Comparison of ENCODE assay signal across 7 cellular contexts in the genomic region with DNA sequence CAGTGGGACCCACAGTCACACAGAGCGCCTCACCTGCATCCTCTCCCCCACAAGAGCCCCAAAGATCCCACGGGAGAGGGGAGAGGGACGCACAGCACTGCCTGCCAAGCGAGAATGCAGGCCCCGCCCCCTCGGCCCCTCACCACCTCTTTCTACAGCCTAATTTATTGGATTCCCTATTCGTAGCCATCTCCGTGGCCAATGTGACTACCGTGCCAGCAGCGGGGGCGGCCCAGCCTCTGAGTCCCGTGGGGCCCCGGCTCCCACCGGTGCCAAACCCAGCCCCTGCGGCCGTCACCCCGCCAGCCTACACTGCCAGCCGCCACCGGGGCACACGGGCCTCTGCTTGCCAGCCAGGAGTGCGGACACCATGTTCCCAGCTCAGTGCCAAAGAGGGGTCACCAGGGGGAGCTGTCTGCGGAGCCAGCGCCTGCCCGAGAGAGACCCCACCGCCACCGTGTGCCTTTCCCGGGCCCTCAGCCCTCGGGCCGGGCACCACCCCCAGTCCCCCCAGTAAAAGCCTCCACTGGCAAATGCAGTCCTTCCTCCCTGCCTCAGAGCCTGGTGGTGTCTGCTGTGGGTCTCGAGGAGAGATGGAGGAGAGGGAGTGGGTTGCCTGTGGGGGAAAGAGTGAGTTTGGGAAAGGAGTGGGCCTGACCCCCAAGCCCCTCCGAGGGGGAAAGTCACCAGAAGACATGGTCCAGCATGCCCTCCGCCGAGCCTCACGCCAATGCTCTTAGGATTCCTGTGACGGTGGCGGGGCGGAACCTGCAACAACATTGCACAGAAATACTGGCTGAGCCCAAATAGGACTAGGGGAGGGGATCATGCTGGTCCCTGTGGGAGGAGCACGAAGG.
A peak's percentile ranks its signal among the peaks of the same experiment; 100 is the strongest.
DNase-seq lines count a peak whose midpoint lies in the region; ATAC-seq and TF ChIP-seq lines count a peak whose summit lies in the region.
"Had no signal": no experiment of that assay in that cellular context is flagged by ENCODE, and none has a peak within 500 bp of the region (broad histone marks: within the 10 kb centered on the region; RNA-seq: fewer than 3 reads in every experiment).

No MANE protein-coding gene starts in this region.

- in situ Hi-C loops in GM13976 (cut with MboI; ENCODE audit: low sequenced_read_pairs, unreplicated experiment) = no loop called here

- H3K4me3 ChIP-seq in GM06990 (replicated peaks; ENCODE audit: low read depth, low read length) = no peak overlapping the region
- no peak overlapping the region for H3K4me3 ChIP-seq in adipocyte (ENCODE audit: low read length)
- H3K4me3 ChIP-seq in muscle layer of colon (ENCODE audit: low read depth in 1 of 2, low read length in 2 of 2) = no peak overlapping the region

- H3K36me3 ChIP-seq in GM06990 (ENCODE audit: control insufficient read depth, insufficient read depth, low read length) (no peaks in the 10 kb centered on the region), adipocyte (ENCODE audit: control insufficient read depth, insufficient read depth, low read length, severe bottlenecking) (peaks cover 4% of the 10 kb centered on the region), muscle layer of colon (ENCODE audit: insufficient read depth, low read length) (no peaks in the 10 kb centered on the region)

- H3K9me3 ChIP-seq in adipocyte (ENCODE audit: control insufficient read depth, low read length) = no peaks in the 10 kb centered on the region
- H3K9me3 ChIP-seq in muscle layer of colon (ENCODE audit: low read length) = no peaks in the 10 kb centered on the region

- TF ChIP-seq CTCF in GM06990 (IDR thresholded peaks at IDR 0.05; ENCODE audit: insufficient read depth, low read length, poor library complexity, severe bottlenecking) = peak; percentile 18
- no peak for TF ChIP-seq CTCF in GM13976 (IDR thresholded peaks at IDR 0.05; ENCODE audit: borderline replicate concordance, control extremely low read depth, extremely low read depth, insufficient read depth, missing control alignments)

- H3K27me3 ChIP-seq in GM06990 (replicated peaks; ENCODE audit: control insufficient read depth, insufficient read depth, low read length) (no peaks in the 10 kb centered on the region), adipocyte (replicated peaks; ENCODE audit: control insufficient read depth, insufficient read depth, low read length) (no peaks in the 10 kb centered on the region), muscle layer of colon (ENCODE audit: control insufficient read depth in 1 of 2, insufficient read depth in 2 of 2, low read length in 2 of 2) (peaks cover 0 to 7% of the 10 kb centered on the region in 2 donors)

- peak overlapping the region; percentile 24 for H3K27ac ChIP-seq in muscle layer of colon (ENCODE audit: low read depth, low read length)

- H3K4me1 ChIP-seq in adipocyte (ENCODE audit: control insufficient read depth, insufficient read depth, low read length) (peaks cover 13% of the 10 kb centered on the region), muscle layer of colon (ENCODE audit: insufficient read depth, low read length) (no peaks in the 10 kb centered on the region)

- no peak for ATAC-seq in HG02885 (IDR thresholded peaks at IDR 0.05; ENCODE audit: poor library complexity, unreplicated experiment)

- DNase-seq in GM06990 (ENCODE audit: extremely low read depth, insufficient read length) (no peak), adipocyte (ENCODE audit: low read depth) (no peak), GM13976 (ENCODE audit: low spot score) (no peak), NCI-H187 treated with DMSO at 0.1 percent for 48 hours (lab: John Stamatoyannopoulos, UW) (no peak)
- DNase-seq: SW 1271 had no signal

- H3K9ac ChIP-seq in adipocyte (ENCODE audit: low read length) (peak overlapping the region; percentile 49), muscle layer of colon (ENCODE audit: low read length) (no peak overlapping the region)
